Comparison of ENCODE assay signal across 16 cellular contexts in genomic region chr1:202281316-202282016, GRCh38.
A peak's percentile ranks its signal among the peaks of the same experiment; 100 is the strongest.
DNase-seq lines count a peak whose midpoint lies in the region; ATAC-seq, FAIRE-seq and TF ChIP-seq lines count a peak whose summit lies in the region.
"Had no signal": no experiment of that assay in that cellular context is flagged by ENCODE, and none has a peak within 500 bp of the region (broad histone marks: within the 10 kb centered on the region; RNA-seq: fewer than 3 reads in every experiment).

No MANE protein-coding gene starts in this region.

- peaks cover under 1 to 17% of the 10 kb centered on the region in 2 donors for H3K4me1 ChIP-seq in kidney (ENCODE audit: control insufficient read depth in 1 of 2, insufficient read depth in 1 of 2, low read depth in 1 of 2, low read length in 2 of 2)

- no peak for ATAC-seq in left colon

- no peak for TF ChIP-seq CTCF in epithelial cell of esophagus (IDR thresholded peaks at IDR 0.05; ENCODE audit: insufficient read depth, low read depth, low read length, missing control alignments)
- TF ChIP-seq CTCF in kidney (IDR thresholded peaks at IDR 0.05; ENCODE audit: borderline replicate concordance, extremely low read depth, insufficient read depth): no peak

- no peaks in the 10 kb centered on the region for H3K9me3 ChIP-seq in kidney (ENCODE audit: control insufficient read depth in 1 of 2, low read length in 2 of 2)

- no peak overlapping the region for H3K9ac ChIP-seq in kidney (ENCODE audit: low read length in 2 of 2)

- DNase-seq in EL (peak; percentile 87), RPMI7951 (ENCODE audit: low read depth) (peak; percentile 93), epithelial cell of esophagus (ENCODE audit: low read depth) (peak; percentile 39), posterior vena cava (ENCODE audit: low spot score) (peak; percentile 56), kidney (no peak), T-helper 2 cell (no peak), UCSD-AML1 (lab: John Stamatoyannopoulos, UW; ENCODE audit: unreplicated experiment) (no peak), left colon (no peak)
- DNase-seq: activated CD4-positive, alpha-beta T cell treated with anti-CD3 and anti-CD28 coated beads, Interleukin-2, amount 50 U/mL, for 1 hour; activated naive CD8-positive, alpha-beta T cell treated with anti-CD3 and anti-CD28 coated beads for 36 hours; Calu3; MV-4-11; NCI-H748 treated with DMSO at 0.1 percent for 48 hours; nephron progenitor cell had no signal

- intact Hi-C loops in posterior vena cava (cut with DNase I) (no loop called here), kidney (cut with DNase I) (no loop called here), left colon (cut with DNase I, micrococcal nuclease) (no loop called here)

- no peak overlapping the region for H3K27ac ChIP-seq in kidney (ENCODE audit: low read depth in 2 of 2, low read length in 2 of 2)
- H3K27ac ChIP-seq: SK-N-MC had no signal

- no peak for FAIRE-seq in kidney (lab: Jason Lieb, UNC)
- FAIRE-seq: endometrium had no signal

- H3K4me3 ChIP-seq in epithelial cell of esophagus (ENCODE audit: low read length): no peak overlapping the region
- H3K4me3 ChIP-seq in kidney (ENCODE audit: low read length in 2 of 2): no peak overlapping the region
- H3K4me3 ChIP-seq: SK-N-MC had no signal

- H3K36me3 ChIP-seq in kidney (ENCODE audit: control insufficient read depth in 1 of 2, insufficient read depth in 2 of 2, low read length in 2 of 2): no peaks in the 10 kb centered on the region

Comparison
In these comparisons a context has a peak if more than half of its experiments do, and no peak if none do; other contexts are left out.
1. DNase-seq: peak in EL (single experiment), RPMI7951 (single experiment), epithelial cell of esophagus (single experiment) and posterior vena cava (single experiment); none in kidney (single experiment), T-helper 2 cell (0 of 5), UCSD-AML1 (single experiment) and left colon (0 of 2).